ENCODE assay signal across 10 cellular contexts in the genomic region with DNA sequence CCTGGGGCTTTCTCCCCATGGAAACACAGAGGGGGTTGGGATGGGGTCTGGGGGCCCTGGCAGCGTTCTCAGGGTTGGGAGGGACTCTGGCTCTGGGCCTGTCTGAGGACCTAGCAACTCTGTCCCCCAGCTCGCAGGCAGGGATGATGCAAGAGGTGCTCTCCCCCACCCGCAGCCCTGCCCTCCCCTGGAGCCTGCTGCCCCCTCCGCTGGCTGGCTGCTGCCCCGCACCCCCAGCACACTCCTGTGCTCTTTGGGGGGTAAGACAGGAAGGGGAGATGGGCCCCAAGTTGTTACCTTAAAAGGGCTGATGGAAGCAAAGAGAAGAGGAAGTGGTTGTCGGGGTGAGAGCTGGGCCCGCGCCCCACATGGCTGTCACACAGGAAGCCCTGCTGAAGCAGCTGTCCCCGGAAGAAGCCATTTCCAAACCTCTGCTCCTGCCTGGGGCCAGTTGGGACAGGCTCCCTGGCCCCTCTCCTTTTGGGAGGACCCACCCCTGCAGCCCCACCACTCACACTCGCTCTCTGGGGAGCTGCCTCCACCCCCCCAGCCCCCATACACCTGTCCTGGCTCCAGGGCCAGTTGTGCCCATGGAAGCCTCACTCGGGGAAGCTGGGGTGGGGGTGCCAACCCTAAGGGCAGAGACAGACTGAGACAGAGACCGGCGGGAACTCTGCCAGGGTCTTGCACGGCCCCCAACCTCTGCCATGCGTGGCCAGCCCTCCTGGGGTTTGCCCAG. TPM values are rescaled to one million over a fixed set of nuclear protein-coding genes. Genes with fewer than 3 reads are reported as not detected.
DNase-seq lines count a peak whose midpoint lies in the region; TF ChIP-seq lines count a peak whose summit lies in the region.
"Had no signal": no experiment of that assay in that cellular context is flagged by ENCODE, and none has a peak within 500 bp of the region (broad histone marks: within the 10 kb centered on the region; RNA-seq: fewer than 3 reads in every experiment).

No MANE protein-coding gene starts in this region.

- H3K9me3 ChIP-seq in neuronal stem cell (replicated peaks in 1 of 2; ENCODE audit: control insufficient read depth in 2 of 2, insufficient read depth in 1 of 2, low read depth in 1 of 2, low read length in 2 of 2) (no peaks in the 10 kb centered on the region), transverse colon (no peaks in the 10 kb centered on the region)
- H3K9me3 ChIP-seq: ascending aorta had no signal

- H3K27me3 ChIP-seq in neuronal stem cell (ENCODE audit: control insufficient read depth in 3 of 3, insufficient read depth in 3 of 3, low read depth in 1 of 3, low read length in 3 of 3) = peaks cover 0 to 8% (median 5%) of the 10 kb centered on the region in 3 experiments
- no peaks in the 10 kb centered on the region for H3K27me3 ChIP-seq in transverse colon
- H3K27me3 ChIP-seq: ascending aorta had no signal

- no peaks in the 10 kb centered on the region for H3K9me3 Mint-ChIP-seq in T-helper 2 cell treated with Interferon-gamma antibody and Interleukin-4, amounts not matched to agents 5 μg/mL and 100 μg/mL, for 36 hours

- DNase-seq in NK-92 treated with Interleukin-12 subunit alpha and Interleukin-12 subunit beta, amount 100 ng/mL, for 24 hours (lab: John Stamatoyannopoulos, UW) = peak; percentile 92
- no peak for DNase-seq in NK-92 (lab: John Stamatoyannopoulos, UW; ENCODE audit: unreplicated experiment)
- peak; percentile 80 for DNase-seq in T-helper 2 cell treated with Interferon-gamma antibody and Interleukin-4, amounts not matched to agents 5 μg/mL and 100 μg/mL, for 36 hours (ENCODE audit: low spot score)
- DNase-seq in neuronal stem cell (ENCODE audit: low spot score) = no peak
- DNase-seq in transverse colon = peak; percentile 73
- DNase-seq in NCI-H1436 (lab: John Stamatoyannopoulos, UW) = no peak
- no peak for DNase-seq in NCI-H1092 treated with DMSO at 0.1 percent for 48 hours (lab: John Stamatoyannopoulos, UW)

- peak overlapping the region; percentile 12 for H3K23ac ChIP-seq in neuronal stem cell (ENCODE audit: low read depth, low read length, poor library complexity)

- in situ Hi-C loops in transverse colon (cut with MboI; ENCODE audit: low pct_ligation_motif_present in 1 of 4, low pct_unique_long_range_greater_than_20kb in 1 of 4, low sequenced_read_pairs in 3 of 4) = no loop called here

- no peak for TF ChIP-seq POLR2A in transverse colon (IDR thresholded peaks at IDR 0.05)

- H2AFZ ChIP-seq in neuronal stem cell (ENCODE audit: low read length) = no peak overlapping the region

- no peak overlapping the region for H3K14ac ChIP-seq in neuronal stem cell (ENCODE audit: low read length)

- H3K4me1 ChIP-seq in neuronal stem cell (ENCODE audit: control insufficient read depth in 2 of 2, insufficient read depth in 1 of 2, low read depth in 1 of 2, low read length in 2 of 2) = peaks cover 10 to 12% of the 10 kb centered on the region in 2 donors
- peaks cover 3 to 25% (median 13%) of the 10 kb centered on the region in 4 donors for H3K4me1 ChIP-seq in transverse colon

- intact Hi-C loops in transverse colon (cut with DNase I; ENCODE audit: low total_unique reads) = loop anchor here (10.0 kb wide), 1 partner anchor 71 kb away; the partner anchor contains the start of gene GDPD3

- H4K91ac ChIP-seq in neuronal stem cell (ENCODE audit: low read depth, low read length, poor library complexity) = no peak overlapping the region

- no peak overlapping the region for H2BK12ac ChIP-seq in neuronal stem cell (ENCODE audit: low read length)

- no peak overlapping the region for H2BK15ac ChIP-seq in neuronal stem cell (ENCODE audit: low read length)

- peaks cover 19% of the 10 kb centered on the region for H3K4me1 Mint-ChIP-seq in T-helper 2 cell treated with Interferon-gamma antibody and Interleukin-4, amounts not matched to agents 5 μg/mL and 100 μg/mL, for 36 hours (ENCODE audit: low read depth)

- no peak for TF ChIP-seq EP300 in transverse colon (IDR thresholded peaks at IDR 0.05; ENCODE audit: low read depth)

- H3K36me3 ChIP-seq in neuronal stem cell (replicated peaks in 1 of 2; ENCODE audit: control insufficient read depth in 2 of 2, insufficient read depth in 2 of 2, low read length in 2 of 2) = peaks cover 8 to 10% of the 10 kb centered on the region in 2 donors
- H3K36me3 ChIP-seq in transverse colon = no peaks in the 10 kb centered on the region

- no peak overlapping the region for H3K9ac ChIP-seq in neuronal stem cell (ENCODE audit: low read depth, low read length, poor library complexity)

- no peak overlapping the region for H2BK120ac ChIP-seq in neuronal stem cell (ENCODE audit: low read depth, low read length)

- peak overlapping the region; percentile 97 for H3K27ac Mint-ChIP-seq in T-helper 2 cell treated with Interferon-gamma antibody and Interleukin-4, amounts not matched to agents 5 μg/mL and 100 μg/mL, for 36 hours

- H2BK5ac ChIP-seq in neuronal stem cell (ENCODE audit: low read length) = no peak overlapping the region

- H3K36me3 Mint-ChIP-seq in T-helper 2 cell treated with Interferon-gamma antibody and Interleukin-4, amounts not matched to agents 5 μg/mL and 100 μg/mL, for 36 hours (ENCODE audit: low read depth) = peaks cover 44% of the 10 kb centered on the region

- H3K4ac ChIP-seq in neuronal stem cell (ENCODE audit: low read length) = no peak overlapping the region

- H3K4me3 ChIP-seq in neuronal stem cell (ENCODE audit: low read length in 2 of 2) (no peak overlapping the region), transverse colon (peak overlapping the region in 2 of 4 donors; percentile 53 to 63)

- H4K8ac ChIP-seq in neuronal stem cell (ENCODE audit: low read depth, low read length) = no peak overlapping the region

- peaks cover 3% of the 10 kb centered on the region for H3K79me1 ChIP-seq in neuronal stem cell (ENCODE audit: low read depth, low read length)

- peak overlapping the region; percentile 97 for H2AK5ac ChIP-seq in neuronal stem cell (ENCODE audit: low read depth, low read length)

- H3K4me2 ChIP-seq in neuronal stem cell (ENCODE audit: insufficient read depth, low read length, poor library complexity, severe bottlenecking) = no peak overlapping the region

- peak overlapping the region; percentile 100 for H3K4me3 Mint-ChIP-seq in T-helper 2 cell treated with Interferon-gamma antibody and Interleukin-4, amounts not matched to agents 5 μg/mL and 100 μg/mL, for 36 hours

- H3K18ac ChIP-seq in neuronal stem cell (ENCODE audit: low read length) = no peak overlapping the region

- WGBS in adipose tissue, 3 donors = 47 to 78% (median 51%) methylated on average over 14 to 15 of the region's 15 CpGs
- WGBS in neuronal stem cell (ENCODE audit: extremely low coverage in 2 of 2, insufficient read length in 2 of 2, insufficient replicate concordance in 1 of 2), 2 donors = no CpG with 5 or more reads among the region's 15 CpGs
- 62% methylated on average over 13 of the region's 15 CpGs; no CpG with 5 or more reads in 1 of the 2 donors for WGBS in transverse colon (ENCODE audit: low coverage in 1 of 2), 2 donors

- no peak for TF ChIP-seq CTCF in transverse colon (IDR thresholded peaks at IDR 0.05)

- H3K27me3 Mint-ChIP-seq in T-helper 2 cell treated with Interferon-gamma antibody and Interleukin-4, amounts not matched to agents 5 μg/mL and 100 μg/mL, for 36 hours (ENCODE audit: low read depth) = no peaks in the 10 kb centered on the region

- H3K27ac ChIP-seq in adipose tissue (ENCODE audit: low read depth, low read length) (peak overlapping the region; percentile 4), neuronal stem cell (replicated peaks; ENCODE audit: low read length) (no peak overlapping the region), transverse colon (peak overlapping the region; percentile 80 to 86 (median 80))
- H3K27ac ChIP-seq: 22Rv1, ascending aorta had no signal

RNA-seq across cellular contexts. Expression of gene CORO1A, which starts 2.5 kb away (rescaled TPM):
- 10 to 100 TPM; 14.9 to 73.1 (median 72.4) TPM for polyA plus RNA-seq in adipose tissue
- 7.0 TPM for polyA plus RNA-seq in neuronal stem cell (2013, experiment 1 of 2)
- 6.8 TPM for polyA plus RNA-seq in neuronal stem cell (2013, experiment 2 of 2)
- 10 to 100 TPM in 3 of 4 donors, 1 to 10 TPM in 1; 5.6 to 30.2 (median 24.0) TPM for total RNA-seq in transverse colon

RNA-seq across cellular contexts. Expression of gene BOLA2B, which starts 7.6 kb away (rescaled TPM):
- polyA plus RNA-seq in adipose tissue = 100 to 1,000 TPM in 2 of 3 donors, 10 to 100 TPM in 1; 77.5 to 143 (median 136) TPM
- polyA plus RNA-seq in neuronal stem cell (2013, experiment 1 of 2) = 174 TPM
- polyA plus RNA-seq in neuronal stem cell (2013, experiment 2 of 2) = 179 TPM
- 1,000 to 10,000 TPM in 1 of 4 donors, 100 to 1,000 TPM in 2, 10 to 100 TPM in 1; 39.6 to 1,391 (median 605) TPM for total RNA-seq in transverse colon

RNA-seq across cellular contexts. Expression of gene SLX1A, which starts 7.8 kb away (rescaled TPM):
- polyA plus RNA-seq in adipose tissue = 10 to 100 TPM; 33.5 to 60.0 (median 44.0) TPM
- polyA plus RNA-seq in neuronal stem cell (2013, experiment 1 of 2) = 9.3 TPM
- 11.5 TPM for polyA plus RNA-seq in neuronal stem cell (2013, experiment 2 of 2)
- total RNA-seq in transverse colon = 100 to 1,000 TPM; 118 to 327 (median 158) TPM

RNA-seq across cellular contexts. Expression of gene SULT1A3, which starts 13.2 kb away (rescaled TPM):
- 10 to 100 TPM in 1 of 3 donors, 1 to 10 TPM in 2; 4.9 to 20.1 (median 5.0) TPM for polyA plus RNA-seq in adipose tissue
- 7.7 TPM for polyA plus RNA-seq in neuronal stem cell (2013, experiment 1 of 2)
- 7.4 TPM for polyA plus RNA-seq in neuronal stem cell (2013, experiment 2 of 2)
- total RNA-seq in transverse colon = 100 to 1,000 TPM in 1 of 4 donors, 10 to 100 TPM in 3; 55.4 to 864 (median 58.7) TPM

Comparison
In these comparisons a context has a peak if more than half of its experiments do, and no peak if none do; other contexts are left out.
1. DNase-seq: peak in NK-92 treated with Interleukin-12 subunit alpha and Interleukin-12 subunit beta, amount 100 ng/mL, for 24 hours (single experiment), T-helper 2 cell treated with Interferon-gamma antibody and Interleukin-4, amounts not matched to agents 5 μg/mL and 100 μg/mL, for 36 hours (single experiment) and transverse colon (single experiment); none in NK-92 (single experiment), neuronal stem cell (single experiment), NCI-H1436 (single experiment) and NCI-H1092 treated with DMSO at 0.1 percent for 48 hours (single experiment).